1 cellular context compared by ENCODE assay signal in genomic region chr6:165599121-165599520, GRCh38.
TF ChIP-seq lines count a peak whose summit lies in the region.

No MANE protein-coding gene starts in this region.

TF ChIP-seq in WTC11, 78 proteins besides CTCF, POLR2A, EP300 and RAD21 (continued from another document):
- TF ChIP-seq, protein P1, sequence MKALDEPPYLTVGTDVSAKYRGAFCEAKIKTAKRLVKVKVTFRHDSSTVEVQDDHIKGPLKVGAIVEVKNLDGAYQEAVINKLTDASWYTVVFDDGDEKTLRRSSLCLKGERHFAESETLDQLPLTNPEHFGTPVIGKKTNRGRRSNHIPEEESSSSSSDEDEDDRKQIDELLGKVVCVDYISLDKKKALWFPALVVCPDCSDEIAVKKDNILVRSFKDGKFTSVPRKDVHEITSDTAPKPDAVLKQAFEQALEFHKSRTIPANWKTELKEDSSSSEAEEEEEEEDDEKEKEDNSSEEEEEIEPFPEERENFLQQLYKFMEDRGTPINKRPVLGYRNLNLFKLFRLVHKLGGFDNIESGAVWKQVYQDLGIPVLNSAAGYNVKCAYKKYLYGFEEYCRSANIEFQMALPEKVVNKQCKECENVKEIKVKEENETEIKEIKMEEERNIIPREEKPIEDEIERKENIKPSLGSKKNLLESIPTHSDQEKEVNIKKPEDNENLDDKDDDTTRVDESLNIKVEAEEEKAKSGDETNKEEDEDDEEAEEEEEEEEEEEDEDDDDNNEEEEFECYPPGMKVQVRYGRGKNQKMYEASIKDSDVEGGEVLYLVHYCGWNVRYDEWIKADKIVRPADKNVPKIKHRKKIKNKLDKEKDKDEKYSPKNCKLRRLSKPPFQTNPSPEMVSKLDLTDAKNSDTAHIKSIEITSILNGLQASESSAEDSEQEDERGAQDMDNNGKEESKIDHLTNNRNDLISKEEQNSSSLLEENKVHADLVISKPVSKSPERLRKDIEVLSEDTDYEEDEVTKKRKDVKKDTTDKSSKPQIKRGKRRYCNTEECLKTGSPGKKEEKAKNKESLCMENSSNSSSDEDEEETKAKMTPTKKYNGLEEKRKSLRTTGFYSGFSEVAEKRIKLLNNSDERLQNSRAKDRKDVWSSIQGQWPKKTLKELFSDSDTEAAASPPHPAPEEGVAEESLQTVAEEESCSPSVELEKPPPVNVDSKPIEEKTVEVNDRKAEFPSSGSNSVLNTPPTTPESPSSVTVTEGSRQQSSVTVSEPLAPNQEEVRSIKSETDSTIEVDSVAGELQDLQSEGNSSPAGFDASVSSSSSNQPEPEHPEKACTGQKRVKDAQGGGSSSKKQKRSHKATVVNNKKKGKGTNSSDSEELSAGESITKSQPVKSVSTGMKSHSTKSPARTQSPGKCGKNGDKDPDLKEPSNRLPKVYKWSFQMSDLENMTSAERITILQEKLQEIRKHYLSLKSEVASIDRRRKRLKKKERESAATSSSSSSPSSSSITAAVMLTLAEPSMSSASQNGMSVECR (CRISPR knock-in tag; IDR thresholded peaks at IDR 0.05; ENCODE audit: borderline replicate concordance): no peak
- no peak for TF ChIP-seq ESRRA (CRISPR knock-in tag; IDR thresholded peaks at IDR 0.05; ENCODE audit: borderline replicate concordance)
- TF ChIP-seq, protein P2, sequence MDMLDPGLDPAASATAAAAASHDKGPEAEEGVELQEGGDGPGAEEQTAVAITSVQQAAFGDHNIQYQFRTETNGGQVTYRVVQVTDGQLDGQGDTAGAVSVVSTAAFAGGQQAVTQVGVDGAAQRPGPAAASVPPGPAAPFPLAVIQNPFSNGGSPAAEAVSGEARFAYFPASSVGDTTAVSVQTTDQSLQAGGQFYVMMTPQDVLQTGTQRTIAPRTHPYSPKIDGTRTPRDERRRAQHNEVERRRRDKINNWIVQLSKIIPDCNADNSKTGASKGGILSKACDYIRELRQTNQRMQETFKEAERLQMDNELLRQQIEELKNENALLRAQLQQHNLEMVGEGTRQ (CRISPR knock-in tag; IDR thresholded peaks at IDR 0.05): no peak
- TF ChIP-seq ZMAT4 (CRISPR knock-in tag; IDR thresholded peaks at IDR 0.05): no peak
- TF ChIP-seq HMGXB4 (CRISPR knock-in tag; IDR thresholded peaks at IDR 0.05): no peak
- no peak for TF ChIP-seq RORB (CRISPR knock-in tag; IDR thresholded peaks at IDR 0.05)
- TF ChIP-seq NFE2L1 (CRISPR knock-in tag; IDR thresholded peaks at IDR 0.05): no peak
